21 cellular contexts compared by ENCODE assay signal in genomic region chr18:32025744-32026143, GRCh38. TPM values are rescaled to one million over a fixed set of nuclear protein-coding genes. Genes with fewer than 3 reads are reported as not detected.
DNase-seq lines count a peak whose midpoint lies in the region; ATAC-seq lines count a peak whose summit lies in the region.
"Had no signal": no experiment of that assay in that cellular context is flagged by ENCODE, and none has a peak within 500 bp of the region (broad histone marks: within the 10 kb centered on the region; RNA-seq: fewer than 3 reads in every experiment).

No MANE protein-coding gene starts in this region.

- POLR2A ChIA-PET in CD4-positive, alpha-beta memory T cell (lab: Charles Lee; ENCODE audit: partially characterized antibody), result interaction anchor here (0.6 to 12.1 kb wide), 7 partner anchors 14 to 83 kb away, joined by 3 to 280 read pairs (median 4); partner anchors contain the start of genes RNF138 and TRAPPC8
- POLR2A ChIA-PET in activated CD4-positive, alpha-beta memory T cell treated with anti-CD3 and anti-CD28 coated beads, Interleukin-2, amount 10 ng/mL, durations not matched to agents 7 days and 5 days (lab: Charles Lee), result interaction anchor here (0.7 to 2.1 kb wide), 6 partner anchors 7 to 67 kb away, joined by 3 to 13 read pairs (median 10); partner anchors contain the start of genes RNF125 and RNF138

- H3K36me3 ChIP-seq in CD4-positive, alpha-beta memory T cell (ENCODE audit: insufficient read depth, low read length), result peaks cover under 1% of the 10 kb centered on the region
- H3K36me3 ChIP-seq: adrenal gland, prostate gland, vagina had no signal

- H3K36me3 Mint-ChIP-seq in T-helper 1 cell treated with Interleukin-12 subunit alpha and Interleukin-12 subunit beta and Interleukin-4 antibody, amounts not matched to agents 30 μg/mL and 1 μg/mL, for 36 hours (ENCODE audit: low read depth), result peaks cover 37% of the 10 kb centered on the region
- peaks cover 33 to 50% of the 10 kb centered on the region in 2 donors for H3K36me3 Mint-ChIP-seq in CD4-positive, alpha-beta memory T cell
- peaks cover 67% of the 10 kb centered on the region for H3K36me3 Mint-ChIP-seq in activated CD4-positive, alpha-beta memory T cell treated with anti-CD3 and anti-CD28 coated beads, Interleukin-2, amount 10 ng/mL, durations not matched to agents 7 days and 5 days (ENCODE audit: low read depth)
- H3K36me3 Mint-ChIP-seq in naive B cell, result no peaks in the 10 kb centered on the region

- no peaks in the 10 kb centered on the region for H3K27me3 Mint-ChIP-seq in T-helper 1 cell treated with Interleukin-12 subunit alpha and Interleukin-12 subunit beta and Interleukin-4 antibody, amounts not matched to agents 30 μg/mL and 1 μg/mL, for 36 hours (ENCODE audit: low read depth)
- no peaks in the 10 kb centered on the region for H3K27me3 Mint-ChIP-seq in CD4-positive, alpha-beta memory T cell
- no peaks in the 10 kb centered on the region for H3K27me3 Mint-ChIP-seq in activated CD4-positive, alpha-beta memory T cell treated with anti-CD3 and anti-CD28 coated beads, Interleukin-2, amount 10 ng/mL, durations not matched to agents 7 days and 5 days
- H3K27me3 Mint-ChIP-seq in naive B cell, result no peaks in the 10 kb centered on the region

- ATAC-seq in naive B cell (ENCODE audit: low read depth in 2 of 2) (no peak), HG03520 (IDR thresholded peaks at IDR 0.05; ENCODE audit: unreplicated experiment) (no peak), HG03045 (IDR thresholded peaks at IDR 0.05; ENCODE audit: unreplicated experiment) (no peak)
- ATAC-seq: activated CD4-positive, CD25-positive, alpha-beta regulatory T cell treated with anti-CD3 and anti-CD28 coated beads, Interleukin-2, amount 50 U/mL, for 24 hours; HCT116; PC-3 had no signal

- peak overlapping the region; percentile 5 for H3K4me3 Mint-ChIP-seq in T-helper 1 cell treated with Interleukin-12 subunit alpha and Interleukin-12 subunit beta and Interleukin-4 antibody, amounts not matched to agents 30 μg/mL and 1 μg/mL, for 36 hours
- H3K4me3 Mint-ChIP-seq in CD4-positive, alpha-beta memory T cell, result peak overlapping the region; percentile 36 to 88 (median 72)
- peak overlapping the region; percentile 41 for H3K4me3 Mint-ChIP-seq in activated CD4-positive, alpha-beta memory T cell treated with anti-CD3 and anti-CD28 coated beads, Interleukin-2, amount 10 ng/mL, durations not matched to agents 7 days and 5 days
- peak overlapping the region; percentile 23 to 76 (median 45) for H3K4me3 Mint-ChIP-seq in naive B cell
- H3K4me3 Mint-ChIP-seq: neural crest cell had no signal

- H3K27ac ChIP-seq in CD4-positive, alpha-beta memory T cell (ENCODE audit: low read depth, low read length), result no peak overlapping the region
- H3K27ac ChIP-seq: adrenal gland, prostate gland, vagina had no signal

- CTCF ChIA-PET in CD4-positive, alpha-beta memory T cell (lab: Charles Lee; ENCODE audit: partially characterized antibody), result interaction anchor here (0.7 to 2.6 kb wide), 5 partner anchors 25 to 244 kb away, joined by 3 to 13 read pairs (median 3); no protein-coding TSS in a partner anchor
- CTCF ChIA-PET in activated CD4-positive, alpha-beta memory T cell treated with anti-CD3 and anti-CD28 coated beads, Interleukin-2, amount 10 ng/mL, durations not matched to agents 7 days and 5 days (lab: Charles Lee), result interaction anchor here (1.4 to 2.0 kb wide), 4 partner anchors 11 to 46 kb away, joined by 4 to 19 read pairs (median 5); no protein-coding TSS in a partner anchor

- peaks cover 50% of the 10 kb centered on the region for H3K4me1 Mint-ChIP-seq in T-helper 1 cell treated with Interleukin-12 subunit alpha and Interleukin-12 subunit beta and Interleukin-4 antibody, amounts not matched to agents 30 μg/mL and 1 μg/mL, for 36 hours (ENCODE audit: low read depth)
- H3K4me1 Mint-ChIP-seq in CD4-positive, alpha-beta memory T cell, result peaks cover 56 to 96% (median 74%) of the 10 kb centered on the region in 4 donors
- H3K4me1 Mint-ChIP-seq in activated CD4-positive, alpha-beta memory T cell treated with anti-CD3 and anti-CD28 coated beads, Interleukin-2, amount 10 ng/mL, durations not matched to agents 7 days and 5 days, result peaks cover 79% of the 10 kb centered on the region
- H3K4me1 Mint-ChIP-seq in naive B cell, result peaks cover 30 to 44% (median 40%) of the 10 kb centered on the region in 3 donors
- H3K4me1 Mint-ChIP-seq: neural crest cell had no signal

- no peaks in the 10 kb centered on the region for H3K9me3 ChIP-seq in CD4-positive, alpha-beta memory T cell (ENCODE audit: control insufficient read depth in 1 of 2, low read length in 2 of 2)
- H3K9me3 ChIP-seq: adrenal gland, prostate gland, vagina had no signal

- H3K27ac Mint-ChIP-seq in T-helper 1 cell treated with Interleukin-12 subunit alpha and Interleukin-12 subunit beta and Interleukin-4 antibody, amounts not matched to agents 30 μg/mL and 1 μg/mL, for 36 hours, result no peak overlapping the region
- peak overlapping the region in 4 of 7 donors; percentile 67 to 79 (median 72) for H3K27ac Mint-ChIP-seq in CD4-positive, alpha-beta memory T cell
- peak overlapping the region; percentile 78 for H3K27ac Mint-ChIP-seq in activated CD4-positive, alpha-beta memory T cell treated with anti-CD3 and anti-CD28 coated beads, Interleukin-2, amount 10 ng/mL, durations not matched to agents 7 days and 5 days
- peak overlapping the region in 2 of 6 donors; percentile 45 to 92 for H3K27ac Mint-ChIP-seq in naive B cell

- no peak for DNase-seq in T-helper 1 cell
- no peak for DNase-seq in CD4-positive, alpha-beta memory T cell
- no peak for DNase-seq in activated CD4-positive, alpha-beta memory T cell treated with anti-CD3 and anti-CD28 coated beads, Interleukin-2, amount 10 ng/mL, durations not matched to agents 7 days and 5 days
- DNase-seq in naive B cell, result no peak
- DNase-seq in middle frontal gyrus (ENCODE audit: extremely low spot score, low spot score), result no peak
- DNase-seq: adrenal gland; erythroblast; mesendoderm; NCI-H146; NCI-H774; PC-3; stimulated activated CD4-positive, alpha-beta T cell treated with anti-CD3 and anti-CD28 coated beads, Interleukin-2, amount 100 ng/mL, for 48 hours; substantia nigra had no signal

- no peaks in the 10 kb centered on the region for H3K27me3 ChIP-seq in CD4-positive, alpha-beta memory T cell (ENCODE audit: insufficient read depth, low read length)
- H3K27me3 ChIP-seq: adrenal gland, vagina had no signal

- peaks cover 91% of the 10 kb centered on the region for H3K4me1 ChIP-seq in CD4-positive, alpha-beta memory T cell (ENCODE audit: insufficient read depth, low read length)
- H3K4me1 ChIP-seq: adrenal gland, prostate gland, vagina had no signal

- intact Hi-C loops in CD4-positive, alpha-beta memory T cell (cut with micrococcal nuclease), result no loop called here

- no peak overlapping the region for H3K4me3 ChIP-seq in CD4-positive, alpha-beta memory T cell (ENCODE audit: low read length in 2 of 2)
- H3K4me3 ChIP-seq: adrenal gland, prostate gland, vagina had no signal

- H3K9me3 Mint-ChIP-seq in T-helper 1 cell treated with Interleukin-12 subunit alpha and Interleukin-12 subunit beta and Interleukin-4 antibody, amounts not matched to agents 30 μg/mL and 1 μg/mL, for 36 hours, result no peaks in the 10 kb centered on the region
- H3K9me3 Mint-ChIP-seq in CD4-positive, alpha-beta memory T cell, result peaks cover 0 to 2% (median 0%) of the 10 kb centered on the region in 8 donors
- H3K9me3 Mint-ChIP-seq in activated CD4-positive, alpha-beta memory T cell treated with anti-CD3 and anti-CD28 coated beads, Interleukin-2, amount 10 ng/mL, durations not matched to agents 7 days and 5 days, result no peaks in the 10 kb centered on the region
- H3K9me3 Mint-ChIP-seq in naive B cell, result no peaks in the 10 kb centered on the region
- H3K9me3 Mint-ChIP-seq: neural crest cell had no signal

RNA-seq across cellular contexts. Expression of gene RNF125, which starts 7.1 kb away (rescaled TPM):
- total RNA-seq in CD4-positive, alpha-beta memory T cell, result 10 to 100 TPM; 38.2 to 40.3 TPM
- polyA plus RNA-seq in CD4-positive, alpha-beta memory T cell, result 10 to 100 TPM; 62.8 to 82.7 TPM
- 10 to 100 TPM; 43.8 to 48.4 TPM for total RNA-seq in activated CD4-positive, alpha-beta memory T cell treated with anti-CD3 and anti-CD28 coated beads, Interleukin-2, amount 10 ng/mL, durations not matched to agents 7 days and 5 days
- 10 to 100 TPM in 5 of 6 donors, 1 to 10 TPM in 1; 8.9 to 21.2 (median 17.9) TPM for polyA plus RNA-seq in naive B cell (ENCODE audit: low read depth in 6 of 6)

Comparison
In these comparisons a context has a peak if more than half of its experiments do, and no peak if none do; other contexts are left out.
1. H3K4me3 Mint-ChIP-seq: peak in every context shown above with its lines; median percentile 72 in CD4-positive, alpha-beta memory T cell; 45 in naive B cell; 41 in activated CD4-positive, alpha-beta memory T cell treated with anti-CD3 and anti-CD28 coated beads, Interleukin-2, amount 10 ng/mL, durations not matched to agents 7 days and 5 days; 5 in T-helper 1 cell treated with Interleukin-12 subunit alpha and Interleukin-12 subunit beta and Interleukin-4 antibody, amounts not matched to agents 30 μg/mL and 1 μg/mL, for 36 hours.